10 cellular contexts compared by ENCODE assay signal in the genomic region with DNA sequence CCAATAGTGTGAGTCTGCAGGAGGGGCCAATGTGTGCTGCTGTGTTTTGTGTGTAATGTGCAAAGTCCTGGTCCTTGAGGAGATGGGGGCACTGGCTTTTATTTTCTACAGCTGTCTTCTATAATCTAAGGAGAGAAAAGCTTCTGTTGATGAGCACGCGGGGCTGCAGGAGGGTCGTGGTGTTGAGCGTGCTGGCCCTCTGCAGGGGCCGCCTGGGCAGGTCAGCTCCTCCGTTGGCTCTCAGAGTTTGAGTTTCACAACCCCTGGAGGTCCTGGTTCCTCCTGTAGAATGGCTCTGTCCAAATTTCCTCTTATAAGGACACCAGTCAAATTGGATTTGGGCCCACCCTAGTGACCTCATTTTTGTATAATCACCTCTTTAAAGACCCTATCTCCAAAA. TPM values are rescaled to one million over a fixed set of nuclear protein-coding genes. Genes with fewer than 3 reads are reported as not detected.
"Had no signal": no experiment of that assay in that cellular context is flagged by ENCODE, and none has a peak within 500 bp of the region (broad histone marks: within the 10 kb centered on the region; RNA-seq: fewer than 3 reads in every experiment).

No MANE protein-coding gene starts in this region.

- ATAC-seq: GM23338, HepG2 had no signal

- DNase-seq: H9, HCEC 1CT, KG1 had no signal

- H3K4me3 ChIP-seq: GM23338 had no signal

- H3K4me2 ChIP-seq: GM23338 had no signal

- H2AFZ ChIP-seq: GM23338 had no signal

- H3K27ac ChIP-seq: HL-60 had no signal

- H3K4me3 Mint-ChIP-seq: GM23338, H9, IgD-negative memory B cell had no signal

- H3K27ac Mint-ChIP-seq: GM23338, H9 had no signal

- FAIRE-seq: H1, H54, HepG2 had no signal

- H3K36me3 Mint-ChIP-seq: IgD-negative memory B cell had no signal

RNA-seq across cellular contexts. Expression of a gene that starts 12.6 kb away (rescaled TPM):
- total RNA-seq: GM23338, H1, H9, HepG2, HT1080 had no signal
- polyA plus RNA-seq: GM23338, H1, HepG2, IgD-negative memory B cell had no signal

RNA-seq across cellular contexts. Expression of a gene that starts 29.0 kb away (rescaled TPM):
- total RNA-seq: GM23338, H1, H9, HepG2, HT1080 had no signal
- polyA plus RNA-seq: GM23338, H1, HepG2, IgD-negative memory B cell had no signal
